Comparison of ENCODE assay signal across 9 cellular contexts in genomic region chr3:124780767-124781485, GRCh38. TPM values are rescaled to one million over a fixed set of nuclear protein-coding genes. Genes with fewer than 3 reads are reported as not detected.
DNase-seq lines count a peak whose midpoint lies in the region; ATAC-seq lines count a peak whose summit lies in the region.
"Had no signal": no experiment of that assay in that cellular context is flagged by ENCODE, and none has a peak within 500 bp of the region (broad histone marks: within the 10 kb centered on the region; RNA-seq: fewer than 3 reads in every experiment).

No MANE protein-coding gene starts in this region.

- H3K36me3 Mint-ChIP-seq in activated CD4-positive, alpha-beta T cell treated with anti-CD3 and anti-CD28 coated beads, Interleukin-2, amount 10 ng/mL, durations not matched to agents 24 days and 14 days (ENCODE audit: low read depth), result no peaks in the 10 kb centered on the region
- peaks cover 16% of the 10 kb centered on the region for H3K36me3 Mint-ChIP-seq in dendritic cell treated with granulocyte-macrophage colony-stimulating factor and Interleukin-4, amounts not matched to agents 40 ng/mL and 50 ng/mL, for 4 days (ENCODE audit: low read depth)
- H3K36me3 Mint-ChIP-seq: memory B cell had no signal

- peak overlapping the region; percentile 75 for H3K27ac Mint-ChIP-seq in activated CD4-positive, alpha-beta T cell treated with anti-CD3 and anti-CD28 coated beads, Interleukin-2, amount 10 ng/mL, durations not matched to agents 24 days and 14 days
- H3K27ac Mint-ChIP-seq in dendritic cell treated with granulocyte-macrophage colony-stimulating factor and Interleukin-4, amounts not matched to agents 40 ng/mL and 50 ng/mL, for 4 days, result peak overlapping the region; percentile 29
- H3K27ac Mint-ChIP-seq: memory B cell had no signal

- intact Hi-C loops in activated CD4-positive, alpha-beta T cell treated with anti-CD3 and anti-CD28 coated beads, Interleukin-2, amount 10 ng/mL, durations not matched to agents 24 days and 14 days (cut with micrococcal nuclease), result no loop called here
- intact Hi-C loops in dendritic cell treated with granulocyte-macrophage colony-stimulating factor and Interleukin-4, amounts not matched to agents 40 ng/mL and 50 ng/mL, for 4 days (cut with micrococcal nuclease), result no loop called here

- no peak for DNase-seq in activated CD4-positive, alpha-beta T cell treated with anti-CD3 and anti-CD28 coated beads, Interleukin-2, amount 10 ng/mL, durations not matched to agents 24 days and 14 days
- DNase-seq in activated CD4-positive, alpha-beta T cell treated with anti-CD3 and anti-CD28 coated beads, Interleukin-2, amount 50 U/mL, for 1 hour, result no peak
- DNase-seq in ureter (ENCODE audit: low spot score), result peak; percentile 50
- DNase-seq in stimulated activated CD4-positive, alpha-beta T cell treated with anti-CD3 and anti-CD28 coated beads, Interleukin-4, amount 100 ng/mL, for 4 hours, result no peak

- H3K9me3 Mint-ChIP-seq in activated CD4-positive, alpha-beta T cell treated with anti-CD3 and anti-CD28 coated beads, Interleukin-2, amount 10 ng/mL, durations not matched to agents 24 days and 14 days, result no peaks in the 10 kb centered on the region
- no peaks in the 10 kb centered on the region for H3K9me3 Mint-ChIP-seq in dendritic cell treated with granulocyte-macrophage colony-stimulating factor and Interleukin-4, amounts not matched to agents 40 ng/mL and 50 ng/mL, for 4 days
- H3K9me3 Mint-ChIP-seq: memory B cell had no signal

- peak overlapping the region; percentile 23 for H3K4me3 Mint-ChIP-seq in activated CD4-positive, alpha-beta T cell treated with anti-CD3 and anti-CD28 coated beads, Interleukin-2, amount 10 ng/mL, durations not matched to agents 24 days and 14 days
- no peak overlapping the region for H3K4me3 Mint-ChIP-seq in dendritic cell treated with granulocyte-macrophage colony-stimulating factor and Interleukin-4, amounts not matched to agents 40 ng/mL and 50 ng/mL, for 4 days
- H3K4me3 Mint-ChIP-seq: memory B cell had no signal

- peaks cover 8% of the 10 kb centered on the region for H3K36me3 ChIP-seq in mesodermal cell (ENCODE audit: control insufficient read depth, insufficient read depth, low read length)

- H3K9me3 ChIP-seq in mesodermal cell (ENCODE audit: control insufficient read depth, low read length), result no peaks in the 10 kb centered on the region

- H3K4me1 Mint-ChIP-seq in activated CD4-positive, alpha-beta T cell treated with anti-CD3 and anti-CD28 coated beads, Interleukin-2, amount 10 ng/mL, durations not matched to agents 24 days and 14 days, result peaks cover 11% of the 10 kb centered on the region
- H3K4me1 Mint-ChIP-seq in dendritic cell treated with granulocyte-macrophage colony-stimulating factor and Interleukin-4, amounts not matched to agents 40 ng/mL and 50 ng/mL, for 4 days (ENCODE audit: low read depth), result peaks cover 45% of the 10 kb centered on the region

- no peak for ATAC-seq in GM18519 (IDR thresholded peaks at IDR 0.05; ENCODE audit: low FRiP score, unreplicated experiment)
- ATAC-seq in GM19452 (IDR thresholded peaks at IDR 0.05; ENCODE audit: unreplicated experiment), result no peak

- no peak overlapping the region for H3K4me3 ChIP-seq in mesodermal cell (ENCODE audit: extremely low read depth, insufficient read depth, low read length, poor library complexity, severe bottlenecking)

- peaks cover 3% of the 10 kb centered on the region for H3K27me3 Mint-ChIP-seq in activated CD4-positive, alpha-beta T cell treated with anti-CD3 and anti-CD28 coated beads, Interleukin-2, amount 10 ng/mL, durations not matched to agents 24 days and 14 days
- H3K27me3 Mint-ChIP-seq in dendritic cell treated with granulocyte-macrophage colony-stimulating factor and Interleukin-4, amounts not matched to agents 40 ng/mL and 50 ng/mL, for 4 days, result peaks cover 37% of the 10 kb centered on the region

- WGBS in mesodermal cell (ENCODE audit: insufficient coverage in 2 of 2), 2 experiments, result 43 to 51% methylated on average over 10 to 13 of the region's 15 CpGs

- peaks cover 25% of the 10 kb centered on the region for H3K4me1 ChIP-seq in mesodermal cell (ENCODE audit: control insufficient read depth, insufficient read depth, low read length, poor library complexity, severe bottlenecking)

- H3K27ac ChIP-seq in mesodermal cell (ENCODE audit: low read depth, low read length, severe bottlenecking), result peak overlapping the region; percentile 96

RNA-seq across cellular contexts. Expression of gene UMPS, which starts 50.7 kb away (rescaled TPM):
- 54.5 and 65.6 TPM in 2 replicates for total RNA-seq in activated CD4-positive, alpha-beta T cell treated with anti-CD3 and anti-CD28 coated beads, Interleukin-2, amount 10 ng/mL, durations not matched to agents 24 days and 14 days
- 26.2 TPM for polyA plus RNA-seq in mesodermal cell (2013, experiment 1 of 2)
- 21.8 TPM for polyA plus RNA-seq in mesodermal cell (2013, experiment 2 of 2)
- 33.6 TPM for total RNA-seq in ureter
